18 cellular contexts compared by ENCODE assay signal in the genomic region with DNA sequence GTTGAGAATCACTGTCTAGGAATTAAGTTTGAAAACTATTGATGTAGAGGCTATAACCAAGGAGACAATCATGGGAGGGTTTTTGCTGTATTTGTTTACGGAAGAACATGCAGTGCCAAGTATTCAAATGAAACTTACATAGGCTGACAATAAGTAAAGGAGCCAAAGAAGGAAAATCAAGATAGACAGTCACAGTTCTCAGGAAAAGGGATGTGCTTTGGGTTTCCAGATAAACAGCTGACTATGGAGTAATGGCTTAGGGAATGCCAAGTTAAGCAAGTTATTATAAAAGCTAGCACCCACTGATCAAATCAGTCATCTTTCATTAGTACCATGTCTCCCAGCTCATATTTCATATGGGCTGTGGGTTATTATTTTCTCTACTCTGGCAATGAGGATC. TPM values are rescaled to one million over a fixed set of nuclear protein-coding genes. Genes with fewer than 3 reads are reported as not detected.
"Had no signal": no experiment of that assay in that cellular context is flagged by ENCODE, and none has a peak within 500 bp of the region (broad histone marks: within the 10 kb centered on the region; RNA-seq: fewer than 3 reads in every experiment).

No MANE protein-coding gene starts in this region.

- ATAC-seq: activated CD8-positive, alpha-beta T cell treated with anti-CD3 and anti-CD28 coated beads for 36 hours; foreskin keratinocyte had no signal

- H3K27me3 ChIP-seq: esophagus squamous epithelium, foreskin keratinocyte had no signal

- DNase-seq: activated CD4-positive, alpha-beta T cell treated with anti-CD3 and anti-CD28 coated beads, Interleukin-2, amount 10 ng/mL, durations not matched to agents 24 days and 14 days; activated CD8-positive, alpha-beta T cell treated with anti-CD3 and anti-CD28 coated beads for 36 hours; activated naive CD4-positive, alpha-beta T cell treated with anti-CD3 and anti-CD28 coated beads for 36 hours; activated T-cell treated with anti-CD3 and anti-CD28 coated beads, Interleukin-2, amount 50 U/mL, for 24 hours; effector memory CD4-positive, alpha-beta T cell; esophagus squamous epithelium; foreskin keratinocyte; hypothalamus; islet precursor cell; mammary epithelial cell; midbrain; nephron progenitor cell; nucleus accumbens; posterior cingulate gyrus; retina; stimulated activated CD4-positive, alpha-beta T cell treated with anti-CD3 and anti-CD28 coated beads, Interleukin-15, amount 100 ng/mL, for 24 hours; stimulated activated CD4-positive, alpha-beta T cell treated with anti-CD3 and anti-CD28 coated beads, Interleukin-2, amount 100 ng/mL, for 48 hours had no signal

- H3K4me3 ChIP-seq: esophagus squamous epithelium, skin epidermis had no signal

- H3K36me3 ChIP-seq: esophagus squamous epithelium had no signal

- H3K27ac ChIP-seq: esophagus squamous epithelium, foreskin keratinocyte had no signal

- H3K9me3 ChIP-seq: esophagus squamous epithelium had no signal

RNA-seq across cellular contexts. Expression of gene GNG12, which starts 21.5 kb away (rescaled TPM):
- total RNA-seq: activated CD8-positive, alpha-beta T cell treated with anti-CD3 and anti-CD28 coated beads for 36 hours had no signal
